In genomic region chr12:113641426-113641825, GRCh38 we compare ENCODE assay signal across 1 cellular context.
TF ChIP-seq lines count a peak whose summit lies in the region.

No MANE protein-coding gene starts in this region.

TF ChIP-seq in K562, 482 proteins besides CTCF, POLR2A, EP300 and RAD21 (continued from another document and continues in another):
- TF ChIP-seq MNT (conservative IDR thresholded peaks at IDR 0.05) (peak in 1 of 2 experiments; percentile 41; a peak in 1 of 4 replicates), CREB3L1 (IDR thresholded peaks at IDR 0.05; ENCODE audit: borderline replicate concordance, low read depth) (0 out of 2 replicates have a peak, but pooled peaks have one; percentile 25), SMARCA4 (IDR thresholded peaks at IDR 0.05) (peak; percentile 71), ZSCAN29 (IDR thresholded peaks at IDR 0.05) (no peak), MED1 (CRISPR knock-in tag; IDR thresholded peaks at IDR 0.05; ENCODE audit: borderline replicate concordance) (no peak), HMGXB4 (CRISPR knock-in tag; IDR thresholded peaks at IDR 0.05) (no peak), ZNF384 (IDR thresholded peaks at IDR 0.05; ENCODE audit: low read depth, low read length) (peak; percentile 76), FOXM1 (IDR thresholded peaks at IDR 0.05; ENCODE audit: low read depth) (peak; percentile 62), FOXM1 (CRISPR knock-in tag; IDR thresholded peaks at IDR 0.05; ENCODE audit: low read depth) (no peak), PRDM10 (IDR thresholded peaks at IDR 0.05; ENCODE audit: partially characterized antibody) (no peak), SMARCE1 (IDR thresholded peaks at IDR 0.05) (peak; percentile 75), PRPF4 (IDR thresholded peaks at IDR 0.05; ENCODE audit: insufficient read depth, low read depth, low read length, poor library complexity, severe bottlenecking) (no peak), CEBPG (CRISPR knock-in tag; IDR thresholded peaks at IDR 0.05) (no peak), CEBPG (tag; conservative IDR thresholded peaks at IDR 0.05 in 1 of 2, IDR thresholded peaks at IDR 0.05 in 1 of 2) (no peak), AFF4 (CRISPR knock-in tag; IDR thresholded peaks at IDR 0.05) (no peak), NFE2L1 (tag; IDR thresholded peaks at IDR 0.05; ENCODE audit: borderline replicate concordance, low read depth) (no peak), TEAD4 (IDR thresholded peaks at IDR 0.05; ENCODE audit: low read length) (peak; percentile 83), TEAD4 (CRISPR knock-in tag; IDR thresholded peaks at IDR 0.05; ENCODE audit: borderline replicate concordance) (no peak), ZNF398 (CRISPR knock-in tag; IDR thresholded peaks at IDR 0.05) (no peak), KDM1A (IDR thresholded peaks at IDR 0.05) (peak; percentile 14 to 26; a peak in 1 of 4 replicates), PHB (CRISPR knock-in tag; IDR thresholded peaks at IDR 0.05) (no peak), RCOR1 (IDR thresholded peaks at IDR 0.05; ENCODE audit: borderline replicate concordance in 1 of 2, low read depth in 2 of 2, low read length in 2 of 2) (0 out of 4 replicates have a peak, but pooled peaks of 1 of the 2 experiments have one; percentile 5), NR4A1 (CRISPR knock-in tag; IDR thresholded peaks at IDR 0.05) (no peak), NR4A1 (tag; IDR thresholded peaks at IDR 0.05) (0 out of 2 replicates have a peak, but pooled peaks have one; percentile 49), HNRNPL (IDR thresholded peaks at IDR 0.05; ENCODE audit: low read depth, low read length) (no peak), GTF2E2 (tag; IDR thresholded peaks at IDR 0.05) (no peak), SNRNP70 (optimal IDR thresholded peaks at IDR 0.05; ENCODE audit: low read depth, low read length) (no peak), MAX (CRISPR knock-in tag; IDR thresholded peaks at IDR 0.05) (0 out of 2 replicates have a peak, but pooled peaks have one; percentile 19), CLOCK (CRISPR knock-in tag; IDR thresholded peaks at IDR 0.05; ENCODE audit: borderline replicate concordance) (no peak), SRF (CRISPR knock-in tag; IDR thresholded peaks at IDR 0.05) (no peak), PHB2 (IDR thresholded peaks at IDR 0.05; ENCODE audit: low read depth) (peak; percentile 63), ARID1B (IDR thresholded peaks at IDR 0.05) (peak; percentile 90), CBFB (CRISPR knock-in tag; IDR thresholded peaks at IDR 0.05) (no peak), ZNF133 (CRISPR knock-in tag; IDR thresholded peaks at IDR 0.05) (no peak), TCF15 (CRISPR knock-in tag; IDR thresholded peaks at IDR 0.05) (no peak), SMAD1 (IDR thresholded peaks at IDR 0.05; ENCODE audit: low read depth, low read length, partially characterized antibody) (no peak), THRA (IDR thresholded peaks at IDR 0.05) (no peak), GTF2A2 (tag; IDR thresholded peaks at IDR 0.05) (no peak), FOSL1 (tag; conservative IDR thresholded peaks at IDR 0.05) (no peak), USF2 (CRISPR knock-in tag; IDR thresholded peaks at IDR 0.05) (no peak)
